8 cellular contexts compared by ENCODE assay signal in the genomic region with DNA sequence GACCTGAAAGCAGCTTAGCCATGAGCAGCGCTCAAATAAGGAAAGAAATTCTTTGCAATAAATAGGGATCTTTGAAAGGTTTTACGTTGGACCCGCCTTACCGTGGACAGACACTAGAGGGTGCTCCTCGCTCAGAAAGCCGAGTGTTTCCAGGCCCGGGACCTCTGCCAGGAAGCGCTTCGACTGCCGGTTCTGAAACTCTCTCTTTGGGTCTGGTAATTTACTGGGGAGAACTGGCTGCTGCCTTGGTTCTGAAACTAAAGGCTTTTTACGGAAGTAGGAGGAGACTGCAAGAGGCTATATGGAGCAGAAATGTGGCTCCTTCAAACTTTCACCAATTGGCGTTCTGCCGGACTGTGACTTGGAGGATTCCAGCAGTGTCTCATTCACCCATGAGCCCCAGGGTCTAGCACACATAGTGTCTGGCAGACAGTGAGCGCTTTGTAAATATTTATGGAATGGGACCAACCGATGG.
A peak's percentile ranks its signal among the peaks of the same experiment; 100 is the strongest.
DNase-seq lines count a peak whose midpoint lies in the region; ATAC-seq and TF ChIP-seq lines count a peak whose summit lies in the region.

No MANE protein-coding gene starts in this region.

- peak overlapping the region; percentile 32 for H3K4me3 ChIP-seq in astrocyte of the cerebellum (ENCODE audit: low read depth, low read length)
- peak overlapping the region; percentile 18 for H3K4me3 ChIP-seq in retinal pigment epithelial cell (ENCODE audit: low read length)

- in situ Hi-C loops in astrocyte of the cerebellum (cut with HindIII; ENCODE audit: low sequenced_read_pairs): no loop called here

- TF ChIP-seq CTCF in astrocyte of the cerebellum (IDR thresholded peaks at IDR 0.05; ENCODE audit: low read depth, low read length, missing control alignments) (peak; percentile 93), retinal pigment epithelial cell (conservative IDR thresholded peaks at IDR 0.05; ENCODE audit: low read depth, low read length) (peak; percentile 94)

- DNase-seq in GM04503 (ENCODE audit: low read depth) (peak; percentile 37), MV-4-11 (lab: John Stamatoyannopoulos, UW) (peak; percentile 50), T-helper 22 cell (ENCODE audit: low read depth) (peak; percentile 12), astrocyte of the cerebellum (ENCODE audit: low read depth) (peak; percentile 49), hypothalamus (lab: John Stamatoyannopoulos, UW) (peak in 50 of 51 donors; percentile 5 to 83 (median 52)), retinal pigment epithelial cell (ENCODE audit: low read depth) (peak; percentile 19)

- no peak for ATAC-seq in GM18870 (IDR thresholded peaks at IDR 0.05; ENCODE audit: unreplicated experiment)
- no peak for ATAC-seq in GM18498 (IDR thresholded peaks at IDR 0.05; ENCODE audit: unreplicated experiment)
